Comparison of ENCODE assay signal across 22 cellular contexts in the genomic region with DNA sequence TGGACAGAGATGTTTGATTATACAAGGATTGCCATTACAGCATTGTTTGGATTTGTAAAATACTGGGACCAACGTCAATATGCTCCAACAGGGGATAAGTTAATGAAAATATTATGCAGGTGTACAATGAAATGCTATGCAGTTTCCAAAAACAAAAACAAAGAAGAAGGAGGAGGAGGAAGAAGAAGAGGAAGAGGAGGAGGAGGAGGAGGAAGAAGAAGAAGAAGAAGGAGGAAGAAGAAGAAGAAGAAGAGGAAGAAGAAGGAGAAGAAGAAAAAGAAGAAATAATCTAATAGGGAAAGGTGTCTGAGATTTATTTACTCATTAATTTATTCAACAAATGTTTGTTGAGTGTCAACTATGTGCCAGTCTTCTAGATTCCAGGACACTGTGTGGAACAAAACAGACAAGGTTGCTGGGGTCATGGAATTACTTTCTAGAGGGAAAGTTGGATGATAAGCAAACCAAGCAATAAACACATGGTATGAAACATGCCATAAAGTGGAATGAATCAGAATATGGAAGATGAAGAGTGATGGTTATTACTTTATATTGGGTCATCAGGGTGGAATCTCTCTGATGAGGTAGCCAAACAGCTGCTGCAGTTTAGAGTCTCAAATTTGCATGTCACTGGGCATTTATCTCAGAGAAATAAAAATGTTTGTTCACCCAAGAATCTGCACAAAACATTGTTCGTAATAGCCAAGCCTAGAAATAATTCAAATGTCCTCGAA.
"Had no signal": no experiment of that assay in that cellular context is flagged by ENCODE, and none has a peak within 500 bp of the region (broad histone marks: within the 10 kb centered on the region; RNA-seq: fewer than 3 reads in every experiment).

No MANE protein-coding gene starts in this region.

- H3K27ac Mint-ChIP-seq: naive thymus-derived CD4-positive, alpha-beta T cell; nephron progenitor cell; stimulated activated memory B cell treated with anti-CD40 and anti-IgM and Interleukin-4, amounts not matched to agents 10 μg/mL and 1 μg/mL and 100 μg/mL, for 72 hours; stimulated activated naive CD8-positive, alpha-beta T cell treated with anti-CD3 and anti-CD28 coated beads, Interleukin-15, Interleukin-2, amounts not matched to agents 100 ng/mL and 50 ng/mL, for 24 hours had no signal

- H3K9me3 ChIP-seq: right atrium auricular region, sigmoid colon, tibial artery, upper lobe of left lung, uterus had no signal

- H3K4me3 Mint-ChIP-seq: naive thymus-derived CD4-positive, alpha-beta T cell; nephron progenitor cell; stimulated activated memory B cell treated with anti-CD40 and anti-IgM and Interleukin-4, amounts not matched to agents 10 μg/mL and 1 μg/mL and 100 μg/mL, for 72 hours; stimulated activated naive CD8-positive, alpha-beta T cell treated with anti-CD3 and anti-CD28 coated beads, Interleukin-15, Interleukin-2, amounts not matched to agents 100 ng/mL and 50 ng/mL, for 24 hours had no signal

- H3K9me3 Mint-ChIP-seq: naive thymus-derived CD4-positive, alpha-beta T cell; nephron progenitor cell; stimulated activated memory B cell treated with anti-CD40 and anti-IgM and Interleukin-4, amounts not matched to agents 10 μg/mL and 1 μg/mL and 100 μg/mL, for 72 hours; stimulated activated naive CD8-positive, alpha-beta T cell treated with anti-CD3 and anti-CD28 coated beads, Interleukin-15, Interleukin-2, amounts not matched to agents 100 ng/mL and 50 ng/mL, for 24 hours had no signal

- ATAC-seq: left cardiac atrium; left ventricle myocardium superior; naive thymus-derived CD4-positive, alpha-beta T cell; stimulated activated memory B cell treated with anti-CD40 and anti-IgM and Interleukin-4, amounts not matched to agents 10 μg/mL and 1 μg/mL and 100 μg/mL, for 72 hours had no signal

- H3K36me3 Mint-ChIP-seq: stimulated activated memory B cell treated with anti-CD40 and anti-IgM and Interleukin-4, amounts not matched to agents 10 μg/mL and 1 μg/mL and 100 μg/mL, for 72 hours had no signal

- H3K4me2 ChIP-seq: hepatocyte had no signal

- H3K4me3 ChIP-seq: hepatocyte, lung, right atrium auricular region, sigmoid colon, tibial artery, upper lobe of left lung, uterus had no signal

- H3K27me3 ChIP-seq: hepatocyte, right atrium auricular region, upper lobe of left lung, uterus had no signal

- H3K4me1 ChIP-seq: right atrium auricular region, sigmoid colon, tibial artery, upper lobe of left lung, uterus had no signal

- H3K4me1 Mint-ChIP-seq: stimulated activated memory B cell treated with anti-CD40 and anti-IgM and Interleukin-4, amounts not matched to agents 10 μg/mL and 1 μg/mL and 100 μg/mL, for 72 hours had no signal

- H3K27ac ChIP-seq: dorsolateral prefrontal cortex, hepatocyte, right atrium auricular region, sigmoid colon, tibial artery, upper lobe of left lung, uterus had no signal

- H3K36me3 ChIP-seq: right atrium auricular region, sigmoid colon, tibial artery, upper lobe of left lung, uterus had no signal

- H2AFZ ChIP-seq: hepatocyte had no signal

- DNase-seq: cortex of kidney; dorsolateral prefrontal cortex; effector CD8-positive, alpha-beta T cell; head of caudate nucleus; kidney; left cardiac atrium; left ventricle myocardium superior; mesenchymal stem cell; midbrain; naive thymus-derived CD4-positive, alpha-beta T cell; nephron progenitor cell; sigmoid colon; small intestine; stimulated activated CD4-positive, alpha-beta T cell treated with anti-CD3 and anti-CD28 coated beads, Interleukin-4, amount 100 ng/mL, for 1 hour; tibial artery; upper lobe of left lung; uterus had no signal
